34 cellular contexts compared by ENCODE assay signal in the genomic region with DNA sequence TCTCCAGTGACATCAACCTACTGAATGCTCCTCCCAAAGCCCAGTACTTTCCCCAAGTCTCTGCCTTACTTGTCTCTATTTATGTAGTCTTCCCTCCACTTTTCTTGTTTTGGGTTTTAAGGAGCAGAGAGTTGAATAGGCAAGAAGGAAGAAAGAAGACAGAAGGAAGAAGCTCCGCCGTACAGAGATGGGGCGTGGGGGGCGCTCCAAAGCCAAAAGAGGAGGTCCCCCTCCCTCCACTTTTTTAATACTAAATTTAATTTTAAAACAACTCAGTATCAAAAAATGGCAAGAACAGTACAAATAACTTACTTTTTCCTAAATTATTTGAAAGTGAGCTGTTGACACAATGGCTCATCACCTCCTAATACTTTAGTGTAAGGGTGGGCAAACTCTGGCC. TPM values are rescaled to one million over a fixed set of nuclear protein-coding genes. Genes with fewer than 3 reads are reported as not detected.
"Had no signal": no experiment of that assay in that cellular context is flagged by ENCODE, and none has a peak within 500 bp of the region (broad histone marks: within the 10 kb centered on the region; RNA-seq: fewer than 3 reads in every experiment).

No MANE protein-coding gene starts in this region.

- H3K27ac Mint-ChIP-seq: activated CD4-positive, alpha-beta memory T cell treated with anti-CD3 and anti-CD28 coated beads for 36 hours; activated CD4-positive, alpha-beta T cell treated with anti-CD3 and anti-CD28 coated beads, Interleukin-2, amount 10 ng/mL, durations not matched to agents 7 days and 5 days; activated naive CD8-positive, alpha-beta T cell treated with anti-CD3 and anti-CD28 coated beads for 36 hours; activated T-cell treated with anti-CD3 and anti-CD28 coated beads, Interleukin-2, amount 50 U/mL, for 72 hours; activated T-helper 17 cell treated with anti-CD3 and anti-CD28 coated beads, Interleukin-2, amount 50 U/mL, for 72 hours; T-cell had no signal

- H3K4me3 Mint-ChIP-seq: activated CD4-positive, alpha-beta memory T cell treated with anti-CD3 and anti-CD28 coated beads for 36 hours; activated CD4-positive, alpha-beta T cell treated with anti-CD3 and anti-CD28 coated beads, Interleukin-2, amount 10 ng/mL, durations not matched to agents 7 days and 5 days; activated naive CD8-positive, alpha-beta T cell treated with anti-CD3 and anti-CD28 coated beads for 36 hours; activated T-cell treated with anti-CD3 and anti-CD28 coated beads, Interleukin-2, amount 50 U/mL, for 72 hours; activated T-helper 17 cell treated with anti-CD3 and anti-CD28 coated beads, Interleukin-2, amount 50 U/mL, for 72 hours; T-cell had no signal

- H3K4me3 ChIP-seq: PC-9 had no signal

- FAIRE-seq: RCC 7860 had no signal

- ATAC-seq: activated T-cell treated with anti-CD3 and anti-CD28 coated beads, Interleukin-2, amount 50 U/mL, for 72 hours; activated T-helper 17 cell treated with anti-CD3 and anti-CD28 coated beads, Interleukin-2, amount 50 U/mL, for 72 hours; Right ventricle myocardium inferior; SK-N-SH treated with all-trans-retinoic acid at 6 μM for 48 hours; T-cell had no signal

- DNase-seq: activated CD4-positive, alpha-beta memory T cell treated with anti-CD3 and anti-CD28 coated beads for 36 hours; activated CD4-positive, alpha-beta T cell treated with anti-CD3 and anti-CD28 coated beads, Interleukin-2, amount 10 ng/mL, durations not matched to agents 7 days and 5 days; activated effector memory CD4-positive, alpha-beta T cell treated with anti-CD3 and anti-CD28 coated beads, Interleukin-2, amount 50 U/mL, for 16 hours; activated naive CD4-positive, alpha-beta T cell; activated naive CD4-positive, alpha-beta T cell treated with anti-CD3 and anti-CD28 coated beads, Interleukin-2, amount 50 U/mL, for 16 hours; activated naive CD8-positive, alpha-beta T cell treated with anti-CD3 and anti-CD28 coated beads for 36 hours; activated T-cell treated with anti-CD3 and anti-CD28 coated beads, Interleukin-2, amount 50 U/mL, for 1 hour; activated T-cell treated with anti-CD3 and anti-CD28 coated beads, Interleukin-2, amount 50 U/mL, for 72 hours; amniotic stem cell; aorta; brain microvascular endothelial cell; central memory CD4-positive, alpha-beta T cell; Karpas-422; NCI-H1105; NCI-H1417 treated with DMSO at 0.1 percent for 48 hours; NCI-H187 treated with DMSO at 0.1 percent for 48 hours; NCI-H2081; NCI-H2227 treated with DMSO at 0.1 percent for 48 hours; NCI-H524 treated with DMSO at 0.1 percent for 48 hours; PC-9; SIG-M5; T-cell; T-helper 2 cell; T-helper 9 cell had no signal

- H3K4me2 ChIP-seq: PC-9 had no signal

- H3K27me3 Mint-ChIP-seq: activated CD4-positive, alpha-beta memory T cell treated with anti-CD3 and anti-CD28 coated beads for 36 hours; activated CD4-positive, alpha-beta T cell treated with anti-CD3 and anti-CD28 coated beads, Interleukin-2, amount 10 ng/mL, durations not matched to agents 7 days and 5 days; activated naive CD8-positive, alpha-beta T cell treated with anti-CD3 and anti-CD28 coated beads for 36 hours; activated T-helper 17 cell treated with anti-CD3 and anti-CD28 coated beads, Interleukin-2, amount 50 U/mL, for 72 hours; T-cell had no signal

- H3K27me3 ChIP-seq: brain microvascular endothelial cell had no signal

- H3K27ac ChIP-seq: brain microvascular endothelial cell, PC-9, RWPE1, VCaP had no signal

- H2AFZ ChIP-seq: PC-9 had no signal

- H3K9me3 Mint-ChIP-seq: activated CD4-positive, alpha-beta memory T cell treated with anti-CD3 and anti-CD28 coated beads for 36 hours; activated CD4-positive, alpha-beta T cell treated with anti-CD3 and anti-CD28 coated beads, Interleukin-2, amount 10 ng/mL, durations not matched to agents 7 days and 5 days; activated naive CD8-positive, alpha-beta T cell treated with anti-CD3 and anti-CD28 coated beads for 36 hours; activated T-cell treated with anti-CD3 and anti-CD28 coated beads, Interleukin-2, amount 50 U/mL, for 72 hours; activated T-helper 17 cell treated with anti-CD3 and anti-CD28 coated beads, Interleukin-2, amount 50 U/mL, for 72 hours; T-cell had no signal

RNA-seq across cellular contexts. Expression of gene GFAP, which starts 20.7 kb away (rescaled TPM):
- total RNA-seq: activated CD4-positive, alpha-beta memory T cell treated with anti-CD3 and anti-CD28 coated beads for 36 hours; activated CD4-positive, alpha-beta T cell treated with anti-CD3 and anti-CD28 coated beads, Interleukin-2, amount 10 ng/mL, durations not matched to agents 7 days and 5 days; activated CD8-positive, alpha-beta memory T cell treated with anti-CD3 and anti-CD28 coated beads for 36 hours; activated naive CD8-positive, alpha-beta T cell treated with anti-CD3 and anti-CD28 coated beads for 36 hours; activated T-cell treated with anti-CD3 and anti-CD28 coated beads, Interleukin-2, amount 50 U/mL, for 72 hours; activated T-helper 17 cell treated with anti-CD3 and anti-CD28 coated beads, Interleukin-2, amount 50 U/mL, for 72 hours; MCF 10A; PC-9; SK-MEL-5; T-cell had no signal

RNA-seq across cellular contexts. Expression of gene HIGD1B, which starts 47.0 kb away (rescaled TPM):
- total RNA-seq: activated CD4-positive, alpha-beta memory T cell treated with anti-CD3 and anti-CD28 coated beads for 36 hours; activated CD4-positive, alpha-beta T cell treated with anti-CD3 and anti-CD28 coated beads, Interleukin-2, amount 10 ng/mL, durations not matched to agents 7 days and 5 days; activated CD8-positive, alpha-beta memory T cell treated with anti-CD3 and anti-CD28 coated beads for 36 hours; activated naive CD8-positive, alpha-beta T cell treated with anti-CD3 and anti-CD28 coated beads for 36 hours; activated T-cell treated with anti-CD3 and anti-CD28 coated beads, Interleukin-2, amount 50 U/mL, for 72 hours; activated T-helper 17 cell treated with anti-CD3 and anti-CD28 coated beads, Interleukin-2, amount 50 U/mL, for 72 hours; MCF 10A; NCI-H460; PC-9; SK-MEL-5; T-cell had no signal
- polyA plus RNA-seq: aorta had no signal
